Comparison of ENCODE assay signal across 1 cellular context in the genomic region with DNA sequence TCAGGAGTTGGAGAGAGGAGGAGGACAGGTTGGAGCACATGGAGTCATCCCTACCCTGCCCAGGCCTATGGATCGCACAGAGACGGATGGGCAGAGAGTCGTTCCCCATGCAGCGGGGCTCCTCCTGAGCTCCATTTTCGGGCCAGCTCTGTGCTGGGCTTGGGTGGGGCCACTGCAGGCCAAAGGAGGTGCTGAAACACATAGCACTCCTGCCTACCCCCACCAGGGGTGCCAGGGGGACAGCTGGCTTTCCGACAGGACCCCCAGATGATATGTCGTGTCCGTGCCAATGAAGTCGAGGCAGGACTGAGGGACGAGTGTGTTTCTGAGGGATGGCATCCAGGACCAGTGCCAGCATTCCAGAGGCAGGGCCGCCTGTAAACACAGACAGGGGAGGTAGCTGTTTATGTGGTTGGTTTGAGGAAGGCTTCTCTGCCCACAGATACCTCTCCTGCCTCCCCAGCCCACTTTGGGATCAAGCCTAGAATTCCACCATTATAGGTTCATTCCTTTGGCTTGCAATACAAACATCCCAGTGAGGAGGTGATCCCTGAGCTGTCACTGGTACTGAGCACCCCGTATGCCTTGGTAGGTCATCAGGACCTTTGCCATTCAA.
TF ChIP-seq lines count a peak whose summit lies in the region.

No MANE protein-coding gene starts in this region.

TF ChIP-seq in IMR-90, 13 proteins besides CTCF, POLR2A, EP300 and RAD21 (continued from another document):
- TF ChIP-seq, protein P1, sequence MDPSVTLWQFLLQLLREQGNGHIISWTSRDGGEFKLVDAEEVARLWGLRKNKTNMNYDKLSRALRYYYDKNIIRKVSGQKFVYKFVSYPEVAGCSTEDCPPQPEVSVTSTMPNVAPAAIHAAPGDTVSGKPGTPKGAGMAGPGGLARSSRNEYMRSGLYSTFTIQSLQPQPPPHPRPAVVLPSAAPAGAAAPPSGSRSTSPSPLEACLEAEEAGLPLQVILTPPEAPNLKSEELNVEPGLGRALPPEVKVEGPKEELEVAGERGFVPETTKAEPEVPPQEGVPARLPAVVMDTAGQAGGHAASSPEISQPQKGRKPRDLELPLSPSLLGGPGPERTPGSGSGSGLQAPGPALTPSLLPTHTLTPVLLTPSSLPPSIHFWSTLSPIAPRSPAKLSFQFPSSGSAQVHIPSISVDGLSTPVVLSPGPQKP (IDR thresholded peaks at IDR 0.05; ENCODE audit: borderline replicate concordance, low read depth, low read length), result no peak
- TF ChIP-seq RCOR1 (IDR thresholded peaks at IDR 0.05; ENCODE audit: insufficient replicate concordance, low read length) (no peak), SMC3 (IDR thresholded peaks at IDR 0.05; ENCODE audit: low read depth, low read length) (no peak), MXI1 (IDR thresholded peaks at IDR 0.05; ENCODE audit: borderline replicate concordance, low read depth, low read length) (no peak), CEBPB (IDR thresholded peaks at IDR 0.05; ENCODE audit: low read depth, low read length) (no peak), MAZ (IDR thresholded peaks at IDR 0.05; ENCODE audit: borderline replicate concordance, low read depth, low read length) (no peak)
- TF ChIP-seq, protein P2, sequence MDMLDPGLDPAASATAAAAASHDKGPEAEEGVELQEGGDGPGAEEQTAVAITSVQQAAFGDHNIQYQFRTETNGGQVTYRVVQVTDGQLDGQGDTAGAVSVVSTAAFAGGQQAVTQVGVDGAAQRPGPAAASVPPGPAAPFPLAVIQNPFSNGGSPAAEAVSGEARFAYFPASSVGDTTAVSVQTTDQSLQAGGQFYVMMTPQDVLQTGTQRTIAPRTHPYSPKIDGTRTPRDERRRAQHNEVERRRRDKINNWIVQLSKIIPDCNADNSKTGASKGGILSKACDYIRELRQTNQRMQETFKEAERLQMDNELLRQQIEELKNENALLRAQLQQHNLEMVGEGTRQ (IDR thresholded peaks at IDR 0.05; ENCODE audit: low read depth, low read length), result no peak
